Comparison of ENCODE assay signal across 10 cellular contexts in genomic region chr17:20266806-20267458, GRCh38.
DNase-seq lines count a peak whose midpoint lies in the region; ATAC-seq and TF ChIP-seq lines count a peak whose summit lies in the region.
"Had no signal": no experiment of that assay in that cellular context is flagged by ENCODE, and none has a peak within 500 bp of the region (broad histone marks: within the 10 kb centered on the region; RNA-seq: fewer than 3 reads in every experiment).

No MANE protein-coding gene starts in this region.

- BruUV-seq in OCI-LY7 (replicated peaks; lab: Mats Ljungman, UMichigan): no TSS peak

- H3K9me3 Mint-ChIP-seq in activated T-cell treated with anti-CD3 and anti-CD28 coated beads, Interleukin-2, amount 50 U/mL, for 24 hours: no peaks in the 10 kb centered on the region

- no peak for TF ChIP-seq POLR2A in spleen (IDR thresholded peaks at IDR 0.05)

- no peak overlapping the region for H3K4me2 ChIP-seq in OCI-LY7 (ENCODE audit: low read length)

- H3K9me3 ChIP-seq in spleen (no peaks in the 10 kb centered on the region), OCI-LY7 (ENCODE audit: low read length) (no peaks in the 10 kb centered on the region)
- H3K9me3 ChIP-seq: heart left ventricle, prostate gland had no signal

- intact Hi-C loops in spleen (cut with DNase I; ENCODE audit: low total_unique reads) (no loop called here), OCI-LY7 (cut with micrococcal nuclease; ENCODE audit: unreplicated experiment) (no loop called here)

- no peak for TF ChIP-seq CTCF in spleen (IDR thresholded peaks at IDR 0.05 in 8 of 11, conservative IDR thresholded peaks at IDR 0.05 in 3 of 11)
- no peak for TF ChIP-seq CTCF in OCI-LY7 (conservative IDR thresholded peaks at IDR 0.05; ENCODE audit: low read length)

- no peaks in the 10 kb centered on the region for H3K9me2 ChIP-seq in OCI-LY7 (ENCODE audit: insufficient read depth, low read length)

- CTCF ChIA-PET in OCI-LY7 (lab: Charles Lee; ENCODE audit: unreplicated experiment): no interaction called here

- no peaks in the 10 kb centered on the region for H3K79me2 ChIP-seq in OCI-LY7 (ENCODE audit: insufficient read depth, low read depth, low read length)

- peaks cover 69% of the 10 kb centered on the region for H3K4me1 Mint-ChIP-seq in activated T-cell treated with anti-CD3 and anti-CD28 coated beads, Interleukin-2, amount 50 U/mL, for 24 hours (ENCODE audit: low read depth)

- H4K20me1 ChIP-seq in OCI-LY7 (ENCODE audit: insufficient read depth, low read length): no peaks in the 10 kb centered on the region

- no peaks in the 10 kb centered on the region for H3K27me3 Mint-ChIP-seq in activated T-cell treated with anti-CD3 and anti-CD28 coated beads, Interleukin-2, amount 50 U/mL, for 24 hours

- DNase-seq in activated T-cell treated with anti-CD3 and anti-CD28 coated beads, Interleukin-2, amount 50 U/mL, for 24 hours: no peak
- DNase-seq in activated T-cell treated with anti-CD3 and anti-CD28 coated beads, Interleukin-2, amount 50 U/mL, for 1 hour: no peak
- peak; percentile 41 for DNase-seq in NCI-H345 (lab: John Stamatoyannopoulos, UW)
- no peak for DNase-seq in spleen
- no peak for DNase-seq in OCI-LY7 (ENCODE audit: low spot score)
- DNase-seq: heart left ventricle had no signal

- no peak overlapping the region for H3K4me3 Mint-ChIP-seq in activated T-cell treated with anti-CD3 and anti-CD28 coated beads, Interleukin-2, amount 50 U/mL, for 24 hours

- no peaks in the 10 kb centered on the region for H3K27me3 ChIP-seq in spleen (replicated peaks in 1 of 7)
- H3K27me3 ChIP-seq: heart left ventricle had no signal

- peak overlapping the region; percentile 37 for H3K27ac Mint-ChIP-seq in activated T-cell treated with anti-CD3 and anti-CD28 coated beads, Interleukin-2, amount 50 U/mL, for 24 hours

- 84 to 88% (median 85%) methylated on average over 11 of the region's 11 CpGs for whole genome bisulfite sequencing in spleen, 5 donors

- H3K36me3 Mint-ChIP-seq in activated T-cell treated with anti-CD3 and anti-CD28 coated beads, Interleukin-2, amount 50 U/mL, for 24 hours (ENCODE audit: low read depth): no peaks in the 10 kb centered on the region

- peak overlapping the region; percentile 6 for H3K27ac ChIP-seq in cingulate gyrus (ENCODE audit: low read depth, low read length)
- H3K27ac ChIP-seq in spleen: peak overlapping the region in 7 of 8 donors; percentile 33 to 55 (median 51)
- no peak overlapping the region for H3K27ac ChIP-seq in OCI-LY7 (ENCODE audit: low read depth, low read length, poor library complexity, severe bottlenecking)
- H3K27ac ChIP-seq: heart left ventricle, prostate gland had no signal

- no peak overlapping the region for H2AFZ ChIP-seq in OCI-LY7 (ENCODE audit: low read length)

- ATAC-seq in GM19395 (IDR thresholded peaks at IDR 0.05; ENCODE audit: unreplicated experiment) (no peak), HG02981 (IDR thresholded peaks at IDR 0.05; ENCODE audit: unreplicated experiment) (no peak)

- H3K4me1 ChIP-seq in spleen (peaks cover 0 to 59% (median 20%) of the 10 kb centered on the region in 6 donors), OCI-LY7 (ENCODE audit: insufficient read depth, low read length, poor library complexity, severe bottlenecking) (no peaks in the 10 kb centered on the region)
- H3K4me1 ChIP-seq: prostate gland had no signal

- POLR2A ChIA-PET in OCI-LY7 (lab: Charles Lee): no interaction called here

- H3K4me3 ChIP-seq in spleen (no peak overlapping the region), OCI-LY7 (ENCODE audit: low read depth, low read length, poor library complexity, severe bottlenecking) (no peak overlapping the region)
- H3K4me3 ChIP-seq: heart left ventricle, prostate gland had no signal

- peaks cover 0 to 16% (median 0%) of the 10 kb centered on the region in 6 donors for H3K36me3 ChIP-seq in spleen
- H3K36me3 ChIP-seq in OCI-LY7 (ENCODE audit: insufficient read depth, low read length): no peaks in the 10 kb centered on the region
- H3K36me3 ChIP-seq: prostate gland had no signal
